8 cellular contexts compared by ENCODE assay signal in genomic region chr6:113995632-113996031, GRCh38. TPM values are rescaled to one million over a fixed set of nuclear protein-coding genes. Genes with fewer than 3 reads are reported as not detected.
DNase-seq lines count a peak whose midpoint lies in the region; ATAC-seq, FAIRE-seq and TF ChIP-seq lines count a peak whose summit lies in the region.

No MANE protein-coding gene starts in this region.

- H3K9ac ChIP-seq in endodermal cell (ENCODE audit: extremely low read depth, low read length, poor library complexity, severe bottlenecking) = no peak overlapping the region

- H3K27me3 Mint-ChIP-seq in endodermal cell (ENCODE audit: insufficient read depth) = no peaks in the 10 kb centered on the region
- no peaks in the 10 kb centered on the region for H3K27me3 Mint-ChIP-seq in neural crest cell (ENCODE audit: low read depth)

- 31 to 34% methylated on average over 3 to 4 of the region's 4 CpGs for WGBS in endodermal cell (ENCODE audit: insufficient coverage in 1 of 2, insufficient read length in 1 of 2), 2 experiments

- in situ Hi-C loops in GM13976 (cut with MboI; ENCODE audit: low sequenced_read_pairs, unreplicated experiment) = no loop called here

- H3K27ac Mint-ChIP-seq in endodermal cell (peak overlapping the region; percentile 84), neural crest cell (ENCODE audit: unreplicated experiment) (peak overlapping the region; percentile 76)

- H3K27me3 ChIP-seq in endodermal cell (ENCODE audit: control insufficient read depth, insufficient read depth, low read length, poor library complexity, severe bottlenecking) = no peaks in the 10 kb centered on the region

- peaks cover 13% of the 10 kb centered on the region for H3K9me3 ChIP-seq in endodermal cell (ENCODE audit: control insufficient read depth, low read length)

- no peak overlapping the region for H3K4me3 ChIP-seq in endodermal cell (ENCODE audit: low read length)

- H3K27ac ChIP-seq in endodermal cell (ENCODE audit: low read depth, low read length) = peak overlapping the region; percentile 65

- TF ChIP-seq POLR2A in H54 (IDR thresholded peaks at IDR 0.05; ENCODE audit: low read depth, low read length) = peak; percentile 31; the same call in 1 of the 2 replicates

- H3K9me3 Mint-ChIP-seq in endodermal cell (peaks cover 11% of the 10 kb centered on the region), neural crest cell (no peaks in the 10 kb centered on the region)

- peak; percentile 77 for FAIRE-seq in H54 (lab: Jason Lieb, UNC)

- ATAC-seq in HG02852 (IDR thresholded peaks at IDR 0.05; ENCODE audit: unreplicated experiment) (no peak), GM19463 (IDR thresholded peaks at IDR 0.05; ENCODE audit: unreplicated experiment) (no peak), HG03045 (IDR thresholded peaks at IDR 0.05; ENCODE audit: unreplicated experiment) (no peak)

- H3K36me3 ChIP-seq in endodermal cell (ENCODE audit: control insufficient read depth, insufficient read depth, low read length) = no peaks in the 10 kb centered on the region

- H3K4me3 Mint-ChIP-seq in endodermal cell (no peak overlapping the region), neural crest cell (no peak overlapping the region)

- H3K36me3 Mint-ChIP-seq in endodermal cell (ENCODE audit: low read depth) (peaks cover 9% of the 10 kb centered on the region), neural crest cell (ENCODE audit: low read depth) (peaks cover 5% of the 10 kb centered on the region)

- DNase-seq in H54 (ENCODE audit: insufficient read length, low spot score) (peak; percentile 19), NCI-H524 (lab: John Stamatoyannopoulos, UW) (peak; percentile 88 to 95), endodermal cell (peak; percentile 70), neural crest cell (ENCODE audit: low read depth, low spot score) (no peak), GM13976 (ENCODE audit: low spot score) (no peak)

- TF ChIP-seq CTCF in endodermal cell (conservative IDR thresholded peaks at IDR 0.05) (no peak), neural crest cell (conservative IDR thresholded peaks at IDR 0.05) (no peak), GM13976 (IDR thresholded peaks at IDR 0.05; ENCODE audit: borderline replicate concordance, control extremely low read depth, extremely low read depth, insufficient read depth, missing control alignments) (no peak)

- peaks cover 10% of the 10 kb centered on the region for H3K4me1 Mint-ChIP-seq in endodermal cell
- peaks cover 14% of the 10 kb centered on the region for H3K4me1 Mint-ChIP-seq in neural crest cell

- H3K4me1 ChIP-seq in endodermal cell (ENCODE audit: control insufficient read depth, insufficient read depth, low read length) = no peaks in the 10 kb centered on the region

RNA-seq across cellular contexts. Expression of gene HDAC2, which starts 24.7 kb away (rescaled TPM):
- total RNA-seq in endodermal cell (100 to 1,000 TPM; 275 to 335 TPM), neural crest cell (304 and 310 TPM in 2 replicates)
- polyA plus RNA-seq in endodermal cell (2013, experiment 1 of 2) = 398 TPM
- 389 TPM for polyA plus RNA-seq in endodermal cell (2013, experiment 2 of 2)

Comparison
In these comparisons a context has a peak if more than half of its experiments do, and no peak if none do; other contexts are left out.
1. DNase-seq: peak in H54 (single experiment), NCI-H524 (2 of 2) and endodermal cell (single experiment); none in neural crest cell (single experiment) and GM13976 (single experiment).